In genomic region chr3:12742330-12743107, GRCh38 we compare ENCODE assay signal across 18 cellular contexts. TPM values are rescaled to one million over a fixed set of nuclear protein-coding genes. Genes with fewer than 3 reads are reported as not detected.
DNase-seq lines count a peak whose midpoint lies in the region; ATAC-seq and TF ChIP-seq lines count a peak whose summit lies in the region.
"Had no signal": no experiment of that assay in that cellular context is flagged by ENCODE, and none has a peak within 500 bp of the region (broad histone marks: within the 10 kb centered on the region; RNA-seq: fewer than 3 reads in every experiment).

No MANE protein-coding gene starts in this region.

- intact Hi-C loops in left cardiac atrium (cut with DNase I) = no loop called here

- DNase-seq in right atrium auricular region (ENCODE audit: low spot score) (no peak), left cardiac atrium (no peak), RWPE2 (ENCODE audit: low spot score) (no peak), neural crest cell (ENCODE audit: low read depth, low spot score) (no peak), hypothalamus (lab: John Stamatoyannopoulos, UW) (no peak)
- DNase-seq in activated CD4-positive, alpha-beta T cell treated with anti-CD3 and anti-CD28 coated beads, Interleukin-2, amount 50 U/mL, for 4 hours = no peak
- DNase-seq: CD4-positive, alpha-beta memory T cell; DMS153; DMS79; GDM1; HCEC 1CT had no signal

- H3K27ac Mint-ChIP-seq in neural crest cell (ENCODE audit: unreplicated experiment) = peak overlapping the region; percentile 52
- H3K27ac Mint-ChIP-seq: CD4-positive, alpha-beta memory T cell had no signal

- H3K27me3 Mint-ChIP-seq in neural crest cell (ENCODE audit: low read depth) = no peaks in the 10 kb centered on the region

- no peak for TF ChIP-seq CTCF in right atrium auricular region (IDR thresholded peaks at IDR 0.05)
- no peak for TF ChIP-seq CTCF in RWPE2 (IDR thresholded peaks at IDR 0.05; ENCODE audit: poor library complexity, severe bottlenecking)
- TF ChIP-seq CTCF in neural crest cell (conservative IDR thresholded peaks at IDR 0.05) = no peak

- H3K27me3 ChIP-seq in right atrium auricular region (no peaks in the 10 kb centered on the region), RWPE2 (ENCODE audit: insufficient read depth, poor library complexity, severe bottlenecking) (no peaks in the 10 kb centered on the region)
- H3K27me3 ChIP-seq: BLaER1 had no signal

- H3K27ac ChIP-seq in right atrium auricular region (peak overlapping the region; percentile 36 to 82), RWPE2 (ENCODE audit: poor library complexity, severe bottlenecking) (no peak overlapping the region)
- H3K27ac ChIP-seq: 22Rv1, BLaER1, KMS-11 had no signal

- H3K9me3 ChIP-seq in right atrium auricular region (no peaks in the 10 kb centered on the region), RWPE2 (ENCODE audit: severe bottlenecking) (peaks cover 3% of the 10 kb centered on the region)
- H3K9me3 ChIP-seq: BLaER1 had no signal

- no peak for ATAC-seq in left cardiac atrium
- ATAC-seq in RWPE2 (ENCODE audit: low read depth) = peak; percentile 20; the same call in 1 of the 3 replicates
- no peak for ATAC-seq in GM18502 (IDR thresholded peaks at IDR 0.05; ENCODE audit: poor library complexity, unreplicated experiment)

- H3K4me3 Mint-ChIP-seq in neural crest cell = no peak overlapping the region
- H3K4me3 Mint-ChIP-seq: CD14-positive monocyte; CD4-positive, alpha-beta memory T cell had no signal

- H3K36me3 Mint-ChIP-seq in neural crest cell (ENCODE audit: low read depth) = no peaks in the 10 kb centered on the region
- H3K36me3 Mint-ChIP-seq: CD14-positive monocyte; CD4-positive, alpha-beta memory T cell had no signal

- no peaks in the 10 kb centered on the region for H3K4me1 Mint-ChIP-seq in neural crest cell
- H3K4me1 Mint-ChIP-seq: CD14-positive monocyte; CD4-positive, alpha-beta memory T cell had no signal

- no peak overlapping the region for H3K4me3 ChIP-seq in right atrium auricular region
- H3K4me3 ChIP-seq in RWPE2 (ENCODE audit: severe bottlenecking) = no peak overlapping the region
- H3K4me3 ChIP-seq: BLaER1 had no signal

- H3K9me3 Mint-ChIP-seq in neural crest cell = no peaks in the 10 kb centered on the region
- H3K9me3 Mint-ChIP-seq: CD14-positive monocyte; CD4-positive, alpha-beta memory T cell had no signal

- peaks cover 0 to 5% of the 10 kb centered on the region in 2 donors for H3K4me1 ChIP-seq in right atrium auricular region
- H3K4me1 ChIP-seq in RWPE2 (ENCODE audit: insufficient read depth, poor library complexity, severe bottlenecking) = no peaks in the 10 kb centered on the region
- H3K4me1 ChIP-seq: BLaER1 had no signal

- H3K36me3 ChIP-seq in right atrium auricular region (no peaks in the 10 kb centered on the region), RWPE2 (ENCODE audit: low read depth) (peaks cover 98% of the 10 kb centered on the region)
- H3K36me3 ChIP-seq: BLaER1 had no signal

RNA-seq across cellular contexts. Expression of gene TMEM40, which starts 16.5 kb away (rescaled TPM):
- total RNA-seq in right atrium auricular region = 1 to 10 TPM; 1.8 to 2.3 TPM
- total RNA-seq in left cardiac atrium = 1 to 10 TPM; 4.8 to 6.5 TPM
- not detected in 2 replicates for total RNA-seq in neural crest cell
- total RNA-seq: A673; CD4-positive, alpha-beta memory T cell; Daoy had no signal

RNA-seq across cellular contexts. Expression of gene CAND2, which starts 54.0 kb away (rescaled TPM):
- 10 to 100 TPM; 45.2 to 77.4 TPM for total RNA-seq in right atrium auricular region
- total RNA-seq in left cardiac atrium = 10 to 100 TPM; 41.6 to 51.0 TPM
- total RNA-seq in neural crest cell = 14.8 and 15.5 TPM in 2 replicates
